Comparison of ENCODE assay signal across 10 cellular contexts in genomic region chr10:126904493-126904806, GRCh38. TPM values are rescaled to one million over a fixed set of nuclear protein-coding genes. Genes with fewer than 3 reads are reported as not detected.
DNase-seq lines count a peak whose midpoint lies in the region; ATAC-seq and TF ChIP-seq lines count a peak whose summit lies in the region.
"Had no signal": no experiment of that assay in that cellular context is flagged by ENCODE, and none has a peak within 500 bp of the region (broad histone marks: within the 10 kb centered on the region; RNA-seq: fewer than 3 reads in every experiment).

No MANE protein-coding gene starts in this region.

- CTCF ChIA-PET in activated naive CD4-positive, alpha-beta T cell treated with anti-CD3 and anti-CD28 coated beads, Interleukin-2, amount 10 ng/mL, durations not matched to agents 7 days and 5 days (lab: Charles Lee), result no interaction called here

- TF ChIP-seq POLR2A in transverse colon (IDR thresholded peaks at IDR 0.05), result no peak

- H3K27me3 ChIP-seq in ectodermal cell (ENCODE audit: control insufficient read depth, insufficient read depth, low read length, poor library complexity, severe bottlenecking) (no peaks in the 10 kb centered on the region), mucosa of rectum (ENCODE audit: control insufficient read depth in 2 of 2, insufficient read depth in 2 of 2, low read length in 2 of 2) (no peaks in the 10 kb centered on the region), transverse colon (no peaks in the 10 kb centered on the region)

- peak overlapping the region; percentile 7 for H3K4me3 Mint-ChIP-seq in activated naive CD4-positive, alpha-beta T cell treated with anti-CD3 and anti-CD28 coated beads, Interleukin-2, amount 10 ng/mL, durations not matched to agents 7 days and 5 days
- no peak overlapping the region for H3K4me3 Mint-ChIP-seq in activated T-cell treated with anti-CD3 and anti-CD28 coated beads, Interleukin-2, amount 50 U/mL, for 4 hours
- H3K4me3 Mint-ChIP-seq: activated T-cell treated with anti-CD3 and anti-CD28 coated beads, Interleukin-2, amount 50 U/mL, for 24 hours had no signal

- ATAC-seq in activated naive CD4-positive, alpha-beta T cell treated with anti-CD3 and anti-CD28 coated beads, Interleukin-2, amount 50 U/mL, for 72 hours, result no peak
- ATAC-seq in activated T-cell treated with anti-CD3 and anti-CD28 coated beads, Interleukin-2, amount 50 U/mL, for 4 hours, result no peak

- H3K36me3 ChIP-seq in ectodermal cell (ENCODE audit: control insufficient read depth, insufficient read depth, low read length) (no peaks in the 10 kb centered on the region), mucosa of rectum (ENCODE audit: control insufficient read depth in 2 of 2, insufficient read depth in 2 of 2, low read length in 2 of 2) (no peaks in the 10 kb centered on the region), transverse colon (no peaks in the 10 kb centered on the region)

- DNase-seq in activated naive CD4-positive, alpha-beta T cell treated with anti-CD3 and anti-CD28 coated beads, Interleukin-2, amount 10 ng/mL, durations not matched to agents 7 days and 5 days, result no peak
- no peak for DNase-seq in activated naive CD4-positive, alpha-beta T cell treated with anti-CD3 and anti-CD28 coated beads, Interleukin-2, amount 50 U/mL, for 72 hours (ENCODE audit: low spot score in 2 of 2)
- no peak for DNase-seq in transverse colon
- no peak for DNase-seq in AG08395 (ENCODE audit: low spot score)
- DNase-seq in activated T-cell treated with anti-CD3 and anti-CD28 coated beads, Interleukin-2, amount 50 U/mL, for 4 hours, result no peak
- DNase-seq in GM19240 (ENCODE audit: insufficient read length, low spot score), result no peak
- DNase-seq: activated T-cell treated with anti-CD3 and anti-CD28 coated beads, Interleukin-2, amount 50 U/mL, for 24 hours; stimulated activated CD4-positive, alpha-beta T cell treated with anti-CD3 and anti-CD28 coated beads, Interleukin-4, amount 100 ng/mL, for 1 hour had no signal

- in situ Hi-C loops in transverse colon (cut with MboI; ENCODE audit: low pct_ligation_motif_present in 1 of 4, low pct_unique_long_range_greater_than_20kb in 1 of 4, low sequenced_read_pairs in 3 of 4), result no loop called here

- H3K9me3 ChIP-seq in ectodermal cell (ENCODE audit: control insufficient read depth, low read length) (no peaks in the 10 kb centered on the region), mucosa of rectum (ENCODE audit: control insufficient read depth in 2 of 2, low read length in 2 of 2) (no peaks in the 10 kb centered on the region), transverse colon (no peaks in the 10 kb centered on the region)

- no peak for TF ChIP-seq CTCF in transverse colon (IDR thresholded peaks at IDR 0.05)

- intact Hi-C loops in transverse colon (cut with DNase I; ENCODE audit: low total_unique reads), result loop anchor here (5.0 kb wide), 1 partner anchor 1197 kb away; no protein-coding TSS in a partner anchor

- H3K36me3 Mint-ChIP-seq in activated naive CD4-positive, alpha-beta T cell treated with anti-CD3 and anti-CD28 coated beads, Interleukin-2, amount 10 ng/mL, durations not matched to agents 7 days and 5 days, result no peaks in the 10 kb centered on the region
- peaks cover 18 to 26% of the 10 kb centered on the region in 2 donors for H3K36me3 Mint-ChIP-seq in activated naive CD4-positive, alpha-beta T cell treated with anti-CD3 and anti-CD28 coated beads, Interleukin-2, amount 50 U/mL, for 72 hours
- no peaks in the 10 kb centered on the region for H3K36me3 Mint-ChIP-seq in activated T-cell treated with anti-CD3 and anti-CD28 coated beads, Interleukin-2, amount 50 U/mL, for 4 hours (ENCODE audit: insufficient read depth)

- H3K4me1 ChIP-seq in ectodermal cell (ENCODE audit: control insufficient read depth, insufficient read depth, low read length), result peaks cover 2% of the 10 kb centered on the region
- peaks cover 5 to 7% of the 10 kb centered on the region in 2 donors for H3K4me1 ChIP-seq in mucosa of rectum (ENCODE audit: control insufficient read depth in 2 of 2, insufficient read depth in 2 of 2, low read length in 2 of 2)
- peaks cover 0 to 16% (median 14%) of the 10 kb centered on the region in 4 donors for H3K4me1 ChIP-seq in transverse colon

- no peak for TF ChIP-seq EP300 in transverse colon (IDR thresholded peaks at IDR 0.05; ENCODE audit: low read depth)

- no peak overlapping the region for H3K9ac ChIP-seq in mucosa of rectum (ENCODE audit: low read depth in 1 of 2, low read length in 2 of 2)

- H3K27ac ChIP-seq in ectodermal cell (ENCODE audit: insufficient read depth, low read depth, low read length, poor library complexity, severe bottlenecking), result no peak overlapping the region
- no peak overlapping the region for H3K27ac ChIP-seq in mucosa of rectum (ENCODE audit: low read depth in 2 of 2, low read length in 2 of 2)
- H3K27ac ChIP-seq in transverse colon, result peak overlapping the region in 3 of 4 donors; percentile 81 to 92 (median 87)

- H3K9me3 Mint-ChIP-seq in activated naive CD4-positive, alpha-beta T cell treated with anti-CD3 and anti-CD28 coated beads, Interleukin-2, amount 10 ng/mL, durations not matched to agents 7 days and 5 days, result peaks cover 4% of the 10 kb centered on the region
- peaks cover 3 to 10% of the 10 kb centered on the region in 2 donors for H3K9me3 Mint-ChIP-seq in activated naive CD4-positive, alpha-beta T cell treated with anti-CD3 and anti-CD28 coated beads, Interleukin-2, amount 50 U/mL, for 72 hours
- no peaks in the 10 kb centered on the region for H3K9me3 Mint-ChIP-seq in activated T-cell treated with anti-CD3 and anti-CD28 coated beads, Interleukin-2, amount 50 U/mL, for 4 hours

- H3K4me3 ChIP-seq in ectodermal cell (ENCODE audit: insufficient read depth, low read depth, low read length) (peak overlapping the region; percentile 67), mucosa of rectum (ENCODE audit: low read length in 2 of 2) (peak overlapping the region; percentile 66 to 74), transverse colon (peak overlapping the region in 3 of 4 donors; percentile 74 to 95 (median 91))

- H3K4me1 Mint-ChIP-seq in activated naive CD4-positive, alpha-beta T cell treated with anti-CD3 and anti-CD28 coated beads, Interleukin-2, amount 10 ng/mL, durations not matched to agents 7 days and 5 days, result no peaks in the 10 kb centered on the region
- peaks cover 1% of the 10 kb centered on the region for H3K4me1 Mint-ChIP-seq in activated T-cell treated with anti-CD3 and anti-CD28 coated beads, Interleukin-2, amount 50 U/mL, for 4 hours (ENCODE audit: low read depth)

- H3K27me3 Mint-ChIP-seq in activated naive CD4-positive, alpha-beta T cell treated with anti-CD3 and anti-CD28 coated beads, Interleukin-2, amount 10 ng/mL, durations not matched to agents 7 days and 5 days, result peaks cover 38% of the 10 kb centered on the region
- peaks cover 31% of the 10 kb centered on the region for H3K27me3 Mint-ChIP-seq in activated T-cell treated with anti-CD3 and anti-CD28 coated beads, Interleukin-2, amount 50 U/mL, for 4 hours (ENCODE audit: low read depth)

- 61 to 62% methylated on average over 10 of the region's 10 CpGs for WGBS in ectodermal cell, 2 experiments
- WGBS in transverse colon (ENCODE audit: low coverage in 1 of 2), 2 donors, result 39% methylated on average over 10 of the region's 10 CpGs; no CpG with 5 or more reads in 1 of the 2 donors

- no peak overlapping the region for H3K27ac Mint-ChIP-seq in activated naive CD4-positive, alpha-beta T cell treated with anti-CD3 and anti-CD28 coated beads, Interleukin-2, amount 10 ng/mL, durations not matched to agents 7 days and 5 days
- no peak overlapping the region for H3K27ac Mint-ChIP-seq in activated naive CD4-positive, alpha-beta T cell treated with anti-CD3 and anti-CD28 coated beads, Interleukin-2, amount 50 U/mL, for 72 hours
- H3K27ac Mint-ChIP-seq: activated T-cell treated with anti-CD3 and anti-CD28 coated beads, Interleukin-2, amount 50 U/mL, for 24 hours had no signal

RNA-seq across cellular contexts. Expression of gene DOCK1, which starts 0.8 kb away (rescaled TPM):
- total RNA-seq in activated naive CD4-positive, alpha-beta T cell treated with anti-CD3 and anti-CD28 coated beads, Interleukin-2, amount 50 U/mL, for 72 hours, result 1 to 10 TPM; 1.1 TPM
- polyA plus RNA-seq in ectodermal cell (2013, experiment 1 of 4), result 48.3 TPM
- polyA plus RNA-seq in ectodermal cell (2013, experiment 2 of 4), result 52.6 TPM
- polyA plus RNA-seq in ectodermal cell (2013, experiment 3 of 4), result 38.3 TPM
- polyA plus RNA-seq in ectodermal cell (2013, experiment 4 of 4), result 40.5 TPM
- total RNA-seq in transverse colon, result 100 to 1,000 TPM in 2 of 4 donors, 10 to 100 TPM in 2; 75.1 to 200 (median 92.5) TPM
- under 1 TPM; 0.11 to 0.15 (median 0.14) TPM for total RNA-seq in activated T-cell treated with anti-CD3 and anti-CD28 coated beads, Interleukin-2, amount 50 U/mL, for 4 hours

Comparison
In these comparisons a context has a peak if more than half of its experiments do, and no peak if none do; other contexts are left out.
1. H3K27ac ChIP-seq: peak in transverse colon (3 of 4); none in ectodermal cell (single experiment) and mucosa of rectum (0 of 2).
2. RNA of gene DOCK1, which starts 0.8 kb away (total RNA-seq): 75.1 to 200 TPM in transverse colon; 1.1 TPM in activated naive CD4-positive, alpha-beta T cell treated with anti-CD3 and anti-CD28 coated beads, Interleukin-2, amount 50 U/mL, for 72 hours and 0.11 to 0.15 TPM in activated T-cell treated with anti-CD3 and anti-CD28 coated beads, Interleukin-2, amount 50 U/mL, for 4 hours; every median in the first group is over 10 times any median in the second.
3. Peak in every context shown above with its lines, with median percentiles within 50 percentile points of each other: H3K4me3 ChIP-seq.